ENCODE assay signal across 9 cellular contexts in genomic region chr12:124543052-124543590, GRCh38. TPM values are rescaled to one million over a fixed set of nuclear protein-coding genes. Genes with fewer than 3 reads are reported as not detected.
DNase-seq lines count a peak whose midpoint lies in the region; ATAC-seq and TF ChIP-seq lines count a peak whose summit lies in the region.
"Had no signal": no experiment of that assay in that cellular context is flagged by ENCODE, and none has a peak within 500 bp of the region (broad histone marks: within the 10 kb centered on the region; RNA-seq: fewer than 3 reads in every experiment).

No MANE protein-coding gene starts in this region.

- no peak overlapping the region for H4K91ac ChIP-seq in trophoblast cell (ENCODE audit: low read depth, low read length)

- intact Hi-C loops in dorsolateral prefrontal cortex (cut with DNase I): no loop called here

- H2BK5ac ChIP-seq in trophoblast cell (ENCODE audit: low read depth, low read length, poor library complexity): no peak overlapping the region

- H3K9me3 ChIP-seq in trophoblast cell (ENCODE audit: insufficient read depth, low read depth, low read length): no peaks in the 10 kb centered on the region
- H3K9me3 ChIP-seq: adrenal gland had no signal

- H4K8ac ChIP-seq in trophoblast cell (ENCODE audit: low read depth, low read length): no peak overlapping the region

- H3K79me1 ChIP-seq in trophoblast cell (ENCODE audit: low read length): no peaks in the 10 kb centered on the region

- no peak overlapping the region for H2AK5ac ChIP-seq in trophoblast cell (ENCODE audit: low read length)

- no peak overlapping the region for H3K18ac ChIP-seq in trophoblast cell (ENCODE audit: low read length)

- peaks cover 28 to 33% of the 10 kb centered on the region in 2 experiments for H3K4me1 ChIP-seq in trophoblast cell (ENCODE audit: control insufficient read depth in 1 of 2, insufficient read depth in 2 of 2, low read length in 2 of 2)

- no peak overlapping the region for H3K4me2 ChIP-seq in trophoblast cell (ENCODE audit: low read length)

- no peak overlapping the region for H2BK120ac ChIP-seq in trophoblast cell (ENCODE audit: insufficient read depth, low read length, poor library complexity)

- H3K4ac ChIP-seq in trophoblast cell (ENCODE audit: low read depth, low read length): peak overlapping the region; percentile 71

- H3K27ac ChIP-seq in dorsolateral prefrontal cortex (peak overlapping the region in 23 of 59 donors; percentile 1 to 73 (median 30)), trophoblast cell (ENCODE audit: low read depth, low read length) (no peak overlapping the region)

- no peak for ATAC-seq in GM19328 (IDR thresholded peaks at IDR 0.05; ENCODE audit: unreplicated experiment)

- WGBS in trophoblast cell (ENCODE audit: extremely low coverage, insufficient coverage, insufficient read length): no CpG with 5 or more reads among the region's 20 CpGs

- no peak overlapping the region for H4K12ac ChIP-seq in trophoblast cell (ENCODE audit: low read depth, low read length)

- DNase-seq in ELF-1 (ENCODE audit: low read depth, low spot score) (peak; percentile 69), NCI-H146 (lab: John Stamatoyannopoulos, UW) (peak; percentile 85), dorsolateral prefrontal cortex (peak in 1 of 10 donors; percentile 44), trophoblast cell (peak; percentile 42 to 75), HPDE6-E6E7 (ENCODE audit: extremely low spot score) (no peak), NCI-H187 treated with DMSO at 0.1 percent for 48 hours (lab: John Stamatoyannopoulos, UW) (no peak)
- DNase-seq in stimulated activated CD4-positive, alpha-beta T cell treated with anti-CD3 and anti-CD28 coated beads, Interleukin-4, amount 100 ng/mL, for 1 hour: no peak

- no peak overlapping the region for H2AFZ ChIP-seq in trophoblast cell (ENCODE audit: insufficient read depth, low read length, poor library complexity)

- H2BK12ac ChIP-seq in trophoblast cell (ENCODE audit: low read length): no peak overlapping the region

- peaks cover 0 to 7% of the 10 kb centered on the region in 2 experiments for H3K36me3 ChIP-seq in trophoblast cell (ENCODE audit: control insufficient read depth in 1 of 2, insufficient read depth in 2 of 2, low read length in 2 of 2)
- H3K36me3 ChIP-seq: adrenal gland had no signal

- no peak overlapping the region for H3K9ac ChIP-seq in trophoblast cell (ENCODE audit: low read length)

- H3K79me2 ChIP-seq in trophoblast cell (ENCODE audit: control insufficient read depth, insufficient read depth, low read length, poor library complexity): peaks cover 38% of the 10 kb centered on the region

- peak overlapping the region in 35 of 59 donors; percentile 5 to 53 (median 28) for H3K4me3 ChIP-seq in dorsolateral prefrontal cortex
- no peak overlapping the region for H3K4me3 ChIP-seq in trophoblast cell (ENCODE audit: low read depth, low read length)
- H3K4me3 ChIP-seq: adrenal gland had no signal

- no peaks in the 10 kb centered on the region for H3K27me3 ChIP-seq in dorsolateral prefrontal cortex
- H3K27me3 ChIP-seq in trophoblast cell (ENCODE audit: insufficient read depth, low read length): no peaks in the 10 kb centered on the region
- H3K27me3 ChIP-seq: adrenal gland had no signal

- H3K23ac ChIP-seq in trophoblast cell (ENCODE audit: low read length): no peak overlapping the region

- H3K14ac ChIP-seq in trophoblast cell (ENCODE audit: low read length): no peak overlapping the region

- no peak for TF ChIP-seq CTCF in dorsolateral prefrontal cortex (IDR thresholded peaks at IDR 0.05 in 54 of 56, conservative IDR thresholded peaks at IDR 0.05 in 2 of 56; ENCODE audit: low read depth in 1 of 56, partially characterized antibody in 56 of 56)

RNA-seq across cellular contexts. Expression of gene NCOR2, which starts 24.3 kb away (rescaled TPM):
- total RNA-seq in dorsolateral prefrontal cortex: 100 to 1,000 TPM; 202 to 379 (median 273) TPM
- polyA plus RNA-seq in trophoblast cell (2013): 147 and 153 TPM in 2 replicates

Comparison
In these comparisons a context has a peak if more than half of its experiments do, and no peak if none do; other contexts are left out.
1. DNase-seq: peak in ELF-1 (single experiment), NCI-H146 (single experiment) and trophoblast cell (2 of 2); none in HPDE6-E6E7 (single experiment), stimulated activated CD4-positive, alpha-beta T cell treated with anti-CD3 and anti-CD28 coated beads, Interleukin-4, amount 100 ng/mL, for 1 hour (single experiment) and NCI-H187 treated with DMSO at 0.1 percent for 48 hours (single experiment).